Comparison of ENCODE assay signal across 1 cellular context in the genomic region with DNA sequence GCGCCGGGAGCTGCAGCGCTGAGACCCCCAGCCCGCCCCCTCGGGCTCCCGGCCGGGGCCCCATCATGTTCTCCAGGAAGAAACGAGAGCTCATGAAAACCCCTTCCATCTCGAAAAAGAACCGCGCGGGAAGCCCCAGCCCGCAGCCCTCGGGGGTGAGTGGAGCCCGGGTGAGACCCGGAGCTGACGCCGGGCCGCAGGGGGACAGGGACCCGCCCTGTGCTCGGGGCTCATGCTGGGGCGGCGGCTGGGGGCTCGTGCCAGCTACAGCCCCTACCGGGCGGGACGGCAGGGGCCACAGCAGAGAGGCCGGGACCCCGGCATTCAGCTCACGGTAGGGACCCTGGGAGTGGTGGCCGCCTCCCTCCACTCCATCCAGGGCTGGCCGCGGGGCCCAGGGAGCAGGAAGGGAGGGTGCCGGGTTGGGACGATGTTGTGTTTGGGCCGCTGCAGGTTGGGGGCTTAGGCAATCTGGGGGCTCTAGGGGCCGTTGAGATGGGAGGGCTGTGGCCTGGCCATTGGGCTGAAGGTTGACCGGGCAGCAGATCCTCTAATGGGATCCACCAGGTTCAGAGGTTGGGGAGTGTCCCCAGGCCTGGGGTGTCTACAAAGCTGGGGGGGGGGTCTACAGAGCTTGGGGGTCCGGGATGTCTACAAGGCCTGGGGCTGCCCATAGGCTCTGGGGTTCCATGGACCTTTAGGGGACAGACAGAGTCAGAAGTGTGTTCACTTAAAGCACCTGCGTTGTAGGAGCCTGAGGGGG.
TF ChIP-seq lines count a peak whose summit lies in the region.

No MANE protein-coding gene starts in this region.

TF ChIP-seq in GM12878, 131 proteins besides CTCF, POLR2A, EP300 and RAD21:
- TF ChIP-seq FOXM1 (IDR thresholded peaks at IDR 0.05; ENCODE audit: low read depth, low read length) (no peak), ZZZ3 (IDR thresholded peaks at IDR 0.05; ENCODE audit: control insufficient read depth, insufficient read length, low read depth) (no peak), IKZF2 (IDR thresholded peaks at IDR 0.05) (peak in 1 of 2 experiments; percentile 35; a peak in 1 of 4 replicates), MEF2A (IDR thresholded peaks at IDR 0.05; ENCODE audit: insufficient read depth, low read depth, low read length) (no peak), BCL3 (IDR thresholded peaks at IDR 0.05; ENCODE audit: borderline replicate concordance, insufficient read depth, low read depth, low read length, poor library complexity, severe bottlenecking) (peak; percentile 1), ZBTB40 (IDR thresholded peaks at IDR 0.05; ENCODE audit: borderline replicate concordance) (no peak), NR2F1 (conservative IDR thresholded peaks at IDR 0.05) (0 out of 2 replicates have a peak, but pooled peaks have one; percentile 15), SMC3 (IDR thresholded peaks at IDR 0.05; ENCODE audit: borderline replicate concordance, low read length) (no peak), ASH2L (IDR thresholded peaks at IDR 0.05; ENCODE audit: borderline replicate concordance, low read depth) (0 out of 2 replicates have a peak, but pooled peaks have one; percentile 21), POU2F2 (IDR thresholded peaks at IDR 0.05; ENCODE audit: borderline replicate concordance, low read depth, low read length) (0 out of 3 replicates have a peak, but pooled peaks have one; percentile 11), DPF2 (IDR thresholded peaks at IDR 0.05) (peak; percentile 25; the same call in 1 of the 2 replicates), IKZF1 (conservative IDR thresholded peaks at IDR 0.05) (peak; percentile 33; the same call in 1 of the 2 replicates), MXI1 (IDR thresholded peaks at IDR 0.05; ENCODE audit: low read depth, low read length) (no peak; the same call in 1 of the 2 replicates), TAF1 (IDR thresholded peaks at IDR 0.05; ENCODE audit: borderline replicate concordance, low read depth, low read length) (0 out of 2 replicates have a peak, but pooled peaks have one; percentile 14), HDAC2 (IDR thresholded peaks at IDR 0.05) (no peak), HSF1 (IDR thresholded peaks at IDR 0.05; ENCODE audit: low read depth, low read length) (no peak), MYB (IDR thresholded peaks at IDR 0.05; ENCODE audit: borderline replicate concordance, low read depth, low read length) (no peak), TCF12 (IDR thresholded peaks at IDR 0.05; ENCODE audit: low read depth, low read length) (peak; percentile 6; the same call in 1 of the 2 replicates), SMARCA5 (IDR thresholded peaks at IDR 0.05) (no peak), CHD4 (IDR thresholded peaks at IDR 0.05) (no peak), HDGF (IDR thresholded peaks at IDR 0.05) (0 out of 2 replicates have a peak, but pooled peaks have one; percentile 69), ZNF622 (IDR thresholded peaks at IDR 0.05) (no peak), HCFC1 (IDR thresholded peaks at IDR 0.05; ENCODE audit: low read length) (no peak), TCF7 (IDR thresholded peaks at IDR 0.05; ENCODE audit: borderline replicate concordance) (no peak), CREM (IDR thresholded peaks at IDR 0.05; ENCODE audit: low read depth) (0 out of 2 replicates have a peak, but pooled peaks have one; percentile 4), CREB1 (IDR thresholded peaks at IDR 0.05; ENCODE audit: low read depth) (no peak), RELA (IDR thresholded peaks at IDR 0.05; ENCODE audit: borderline replicate concordance, partially characterized antibody) (peak; percentile 36), NKRF (conservative IDR thresholded peaks at IDR 0.05) (peak; percentile 39), TARDBP (IDR thresholded peaks at IDR 0.05; ENCODE audit: borderline replicate concordance) (no peak), YY1 (IDR thresholded peaks at IDR 0.05; ENCODE audit: low read depth, low read length) (0 out of 2 replicates have a peak, but pooled peaks have one; percentile 33), SIN3A (IDR thresholded peaks at IDR 0.05; ENCODE audit: low read depth, low read length) (0 out of 2 replicates have a peak, but pooled peaks have one; percentile 17), RUNX3 (IDR thresholded peaks at IDR 0.05; ENCODE audit: low read length) (peak; percentile 2; the same call in 1 of the 2 replicates)
- TF ChIP-seq, protein P1, sequence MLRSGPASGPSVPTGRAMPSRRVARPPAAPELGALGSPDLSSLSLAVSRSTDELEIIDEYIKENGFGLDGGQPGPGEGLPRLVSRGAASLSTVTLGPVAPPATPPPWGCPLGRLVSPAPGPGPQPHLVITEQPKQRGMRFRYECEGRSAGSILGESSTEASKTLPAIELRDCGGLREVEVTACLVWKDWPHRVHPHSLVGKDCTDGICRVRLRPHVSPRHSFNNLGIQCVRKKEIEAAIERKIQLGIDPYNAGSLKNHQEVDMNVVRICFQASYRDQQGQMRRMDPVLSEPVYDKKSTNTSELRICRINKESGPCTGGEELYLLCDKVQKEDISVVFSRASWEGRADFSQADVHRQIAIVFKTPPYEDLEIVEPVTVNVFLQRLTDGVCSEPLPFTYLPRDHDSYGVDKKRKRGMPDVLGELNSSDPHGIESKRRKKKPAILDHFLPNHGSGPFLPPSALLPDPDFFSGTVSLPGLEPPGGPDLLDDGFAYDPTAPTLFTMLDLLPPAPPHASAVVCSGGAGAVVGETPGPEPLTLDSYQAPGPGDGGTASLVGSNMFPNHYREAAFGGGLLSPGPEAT (IDR thresholded peaks at IDR 0.05; ENCODE audit: low read depth), result peak; percentile 42; the same call in 1 of the 2 replicates
- TF ChIP-seq, protein P2, sequence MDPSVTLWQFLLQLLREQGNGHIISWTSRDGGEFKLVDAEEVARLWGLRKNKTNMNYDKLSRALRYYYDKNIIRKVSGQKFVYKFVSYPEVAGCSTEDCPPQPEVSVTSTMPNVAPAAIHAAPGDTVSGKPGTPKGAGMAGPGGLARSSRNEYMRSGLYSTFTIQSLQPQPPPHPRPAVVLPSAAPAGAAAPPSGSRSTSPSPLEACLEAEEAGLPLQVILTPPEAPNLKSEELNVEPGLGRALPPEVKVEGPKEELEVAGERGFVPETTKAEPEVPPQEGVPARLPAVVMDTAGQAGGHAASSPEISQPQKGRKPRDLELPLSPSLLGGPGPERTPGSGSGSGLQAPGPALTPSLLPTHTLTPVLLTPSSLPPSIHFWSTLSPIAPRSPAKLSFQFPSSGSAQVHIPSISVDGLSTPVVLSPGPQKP (IDR thresholded peaks at IDR 0.05; ENCODE audit: low read depth, low read length), result no peak
